ENCODE assay signal across 27 cellular contexts in the genomic region with DNA sequence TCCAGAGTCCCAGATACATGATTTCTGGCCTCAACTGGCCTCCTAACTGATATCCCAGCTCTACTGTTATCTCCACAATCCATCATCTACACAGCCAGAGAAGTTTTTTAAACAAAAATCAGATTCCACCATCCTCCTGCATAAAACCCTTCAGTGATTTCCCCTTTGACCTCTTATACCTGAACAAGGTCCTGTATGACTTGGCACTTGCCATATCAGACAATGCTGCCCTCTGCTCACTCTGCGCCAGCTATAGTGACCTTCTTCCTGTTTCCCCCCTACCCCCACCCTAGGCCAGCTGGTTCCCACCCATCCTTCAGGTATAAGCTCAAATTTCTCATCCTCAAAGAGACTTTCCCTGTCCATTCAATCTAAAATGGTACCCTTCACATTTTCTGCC.
"Had no signal": no experiment of that assay in that cellular context is flagged by ENCODE, and none has a peak within 500 bp of the region (broad histone marks: within the 10 kb centered on the region; RNA-seq: fewer than 3 reads in every experiment).

No MANE protein-coding gene starts in this region.

- H3K9me3 ChIP-seq: colonic mucosa, esophagus squamous epithelium, gastrocnemius medialis, lower lobe of right lung, mucosa of descending colon had no signal

- H3K4me3 Mint-ChIP-seq: dendritic cell treated with granulocyte-macrophage colony-stimulating factor and Interleukin-4, amounts not matched to agents 40 ng/mL and 50 ng/mL, for 4 days; effector memory CD8-positive, alpha-beta T cell; endodermal cell; mesothelial cell of epicardium; naive B cell had no signal

- H3K27ac Mint-ChIP-seq: dendritic cell treated with granulocyte-macrophage colony-stimulating factor and Interleukin-4, amounts not matched to agents 40 ng/mL and 50 ng/mL, for 4 days; effector memory CD8-positive, alpha-beta T cell; endodermal cell; mesothelial cell of epicardium; naive B cell had no signal

- H3K27ac ChIP-seq: colonic mucosa, epithelial cell of prostate, esophagus squamous epithelium, gastrocnemius medialis, heart right ventricle, left ventricle myocardium inferior, lower lobe of right lung had no signal

- H3K4me3 ChIP-seq: colonic mucosa, esophagus squamous epithelium, gastrocnemius medialis, heart right ventricle, left ventricle myocardium inferior, lower lobe of right lung, mucosa of descending colon had no signal

- ATAC-seq: effector memory CD8-positive, alpha-beta T cell; esophagus mucosa; gastrocnemius medialis; heart right ventricle; left cardiac atrium; lower lobe of right lung; mucosa of descending colon had no signal

- FAIRE-seq: endometrium, islet of Langerhans, keratinocyte had no signal

- H3K4me1 Mint-ChIP-seq: endodermal cell, mesothelial cell of epicardium, naive B cell had no signal

- H3K4me1 ChIP-seq: colonic mucosa, esophagus squamous epithelium, gastrocnemius medialis, heart right ventricle, left ventricle myocardium inferior, lower lobe of right lung had no signal

- H3K36me3 ChIP-seq: colonic mucosa, esophagus squamous epithelium, gastrocnemius medialis, heart right ventricle, left ventricle myocardium inferior, lower lobe of right lung had no signal

- H3K27me3 Mint-ChIP-seq: dendritic cell treated with granulocyte-macrophage colony-stimulating factor and Interleukin-4, amounts not matched to agents 40 ng/mL and 50 ng/mL, for 4 days; effector memory CD8-positive, alpha-beta T cell; naive B cell had no signal

- DNase-seq: colonic mucosa; cortex of kidney; effector CD8-positive, alpha-beta T cell; effector memory CD8-positive, alpha-beta T cell; endodermal cell; erythroblast; esophagus squamous epithelium; foreskin fibroblast; foreskin melanocyte; gastrocnemius medialis; glutamatergic neuron; head of caudate nucleus; heart right ventricle; hippocampal formation; left cardiac atrium; left ventricle myocardium inferior; lower lobe of right lung; mesenchymal stem cell; mucosa of descending colon; naive B cell had no signal

- H3K27me3 ChIP-seq: colonic mucosa, esophagus squamous epithelium, gastrocnemius medialis, heart right ventricle had no signal
